ENCODE assay signal across 17 cellular contexts in the genomic region with DNA sequence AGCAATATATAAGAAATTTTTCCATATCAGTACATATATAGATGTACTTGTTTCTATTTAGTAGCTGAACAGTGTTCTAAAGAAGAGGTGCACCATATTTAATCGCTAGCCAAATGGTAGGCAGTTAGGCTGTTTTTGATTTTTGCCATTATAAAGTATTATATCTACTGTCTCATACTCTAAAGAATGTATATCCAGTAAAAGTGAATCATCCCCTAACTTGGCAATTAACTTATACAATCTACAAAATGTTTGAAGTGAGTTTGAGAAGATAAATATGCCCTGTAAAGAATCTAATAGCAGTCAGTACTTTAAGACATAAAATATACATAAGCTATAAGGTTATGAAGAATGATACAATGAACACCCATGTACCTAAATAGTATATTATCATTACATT.
A peak's percentile ranks its signal among the peaks of the same experiment; 100 is the strongest.
DNase-seq lines count a peak whose midpoint lies in the region; ATAC-seq and TF ChIP-seq lines count a peak whose summit lies in the region.
"Had no signal": no experiment of that assay in that cellular context is flagged by ENCODE, and none has a peak within 500 bp of the region (broad histone marks: within the 10 kb centered on the region; RNA-seq: fewer than 3 reads in every experiment).

No MANE protein-coding gene starts in this region.

- H3K9me3 ChIP-seq in GM23248 (ENCODE audit: low read depth) = no peaks in the 10 kb centered on the region
- H3K9me3 ChIP-seq in PC-3 (ENCODE audit: low read length) = no peaks in the 10 kb centered on the region
- H3K9me3 ChIP-seq: A549, BLaER1, HAP-1 had no signal

- H3K4me2 ChIP-seq in GM23248 (ENCODE audit: unreplicated experiment) (no peak overlapping the region), PC-3 (ENCODE audit: low read length) (peak overlapping the region; percentile 16; the same call in 1 of the 2 replicates)
- H3K4me2 ChIP-seq: BLaER1 had no signal

- H3K4me3 ChIP-seq in ACC112 (ENCODE audit: low read depth, low read length) (no peak overlapping the region), GM23248 (no peak overlapping the region), PC-3 (ENCODE audit: low read length) (no peak overlapping the region)
- H3K4me3 ChIP-seq: A549, BLaER1, HAP-1, K562 had no signal

- H3K79me2 ChIP-seq in ACC112 (ENCODE audit: control insufficient read depth, insufficient read depth, low read length, unreplicated experiment) = no peaks in the 10 kb centered on the region
- H3K79me2 ChIP-seq in GM23248 (ENCODE audit: insufficient read depth) = no peaks in the 10 kb centered on the region
- H3K79me2 ChIP-seq in PC-3 (ENCODE audit: low read length) = no peaks in the 10 kb centered on the region

- no peaks in the 10 kb centered on the region for H3K27me3 ChIP-seq in ACC112 (ENCODE audit: insufficient read depth, low read length)
- no peaks in the 10 kb centered on the region for H3K27me3 ChIP-seq in GM23248 (replicated peaks; ENCODE audit: insufficient read depth)
- no peaks in the 10 kb centered on the region for H3K27me3 ChIP-seq in PC-3 (ENCODE audit: low read length)
- H3K27me3 ChIP-seq: BLaER1 had no signal

- no TSS peak for BruUV-seq in PC-3 (replicated peaks; lab: Mats Ljungman, UMichigan)

- 100% methylated on average over 1 of the region's 1 CpG for WGBS in GM23248 (ENCODE audit: low coverage in 1 of 2, low lambda C conversion rate in 2 of 2, missing lambda C conversion rate in 2 of 2), 2 experiments

- CTCF ChIA-PET in PC-3 (lab: Charles Lee) (no interaction called here), RWPE1 (lab: Yijun Ruan, JAX) (interaction anchor here (0.6 to 1.5 kb wide), 2 partner anchors 18 to 68 kb away, joined by 3 to 5 read pairs; no protein-coding TSS in a partner anchor)

- intact Hi-C loops in PC-3 (cut with micrococcal nuclease) = no loop called here

- DNase-seq in GM23248 (peak; percentile 9), PC-3 (peak; percentile 53), iris pigment epithelial cell (ENCODE audit: low read depth) (peak; percentile 15), dermis blood vessel endothelial cell (no peak), RWPE1 (ENCODE audit: low spot score) (no peak)
- DNase-seq in stimulated activated naive CD4-positive, alpha-beta T cell treated with Interleukin-2 at 50 U/mL for 16 hours (lab: John Stamatoyannopoulos, UW) = no peak
- DNase-seq in activated CD4-positive, CD25-positive, alpha-beta regulatory T cell (lab: John Stamatoyannopoulos, UW) = no peak
- DNase-seq: CD4-positive, alpha-beta memory T cell; DMS79 treated with DMSO at 0.1 percent for 48 hours; GDM1 had no signal

- ATAC-seq in PC-3 = peak; percentile 83
- ATAC-seq: A549, K562 had no signal

- POLR2A ChIA-PET in PC-3 (lab: Charles Lee; ENCODE audit: unreplicated experiment) = no interaction called here
- POLR2A ChIA-PET in RWPE1 (lab: Yijun Ruan, JAX; ENCODE audit: low non-redundant PET) = no interaction called here

- H2AFZ ChIP-seq in ACC112 (ENCODE audit: low read length, unreplicated experiment) = no peak overlapping the region
- H2AFZ ChIP-seq in GM23248 = no peak overlapping the region
- H2AFZ ChIP-seq in PC-3 (ENCODE audit: low read length) = no peak overlapping the region

- peaks cover 18% of the 10 kb centered on the region for H3K4me1 ChIP-seq in ACC112 (ENCODE audit: control insufficient read depth, insufficient read depth, low read length, unreplicated experiment)
- H3K4me1 ChIP-seq in GM23248 (ENCODE audit: insufficient read depth) = peaks cover 21% of the 10 kb centered on the region
- peaks cover 20% of the 10 kb centered on the region; the same call in 1 of the 2 replicates for H3K4me1 ChIP-seq in PC-3 (ENCODE audit: insufficient read depth, low read length)
- H3K4me1 ChIP-seq: BLaER1 had no signal

- in situ Hi-C loops in GM23248 (cut with MboI) = no loop called here

- H3F3A ChIP-seq in GM23248 (ENCODE audit: insufficient read depth) = peaks cover 12% of the 10 kb centered on the region; the same call in 1 of the 2 replicates
- H3F3A ChIP-seq in PC-3 (ENCODE audit: low read length, unreplicated experiment) = no peaks in the 10 kb centered on the region

- H3K36me3 ChIP-seq in ACC112 (ENCODE audit: insufficient read depth, low read length) (peaks cover 6% of the 10 kb centered on the region; the same call in 1 of the 2 replicates), GM23248 (ENCODE audit: low read depth) (peaks cover 5% of the 10 kb centered on the region; the same call in 1 of the 2 replicates), PC-3 (ENCODE audit: low read depth, low read length) (no peaks in the 10 kb centered on the region)
- H3K36me3 ChIP-seq: BLaER1, HAP-1 had no signal

- H3K27ac ChIP-seq in ACC112 (ENCODE audit: low read depth, low read length) = peak overlapping the region; percentile 83; the same call in 1 of the 2 replicates
- H3K27ac ChIP-seq in GM23248 = no peak overlapping the region
- no peak overlapping the region for H3K27ac ChIP-seq in PC-3 (ENCODE audit: low read length)
- H3K27ac ChIP-seq in RWPE1 = no peak overlapping the region
- H3K27ac ChIP-seq: 22Rv1, BLaER1, HL-60 had no signal

- H3K9ac ChIP-seq in GM23248 (no peak overlapping the region), PC-3 (ENCODE audit: low read length) (no peak overlapping the region)
- H3K9ac ChIP-seq: BLaER1 had no signal

- TF ChIP-seq CTCF in PC-3 (conservative IDR thresholded peaks at IDR 0.05; ENCODE audit: low read depth, low read length) (no peak), RWPE1 (conservative IDR thresholded peaks at IDR 0.05; ENCODE audit: low read depth) (no peak)

- H3K9me2 ChIP-seq in GM23248 (ENCODE audit: insufficient read depth) (no peaks in the 10 kb centered on the region), PC-3 (replicated peaks; ENCODE audit: low read length) (no peaks in the 10 kb centered on the region)

- no peaks in the 10 kb centered on the region for H4K20me1 ChIP-seq in GM23248 (ENCODE audit: insufficient read depth)
- H4K20me1 ChIP-seq in PC-3 (ENCODE audit: low read length) = no peaks in the 10 kb centered on the region
- H4K20me1 ChIP-seq: BLaER1 had no signal

Comparison
In these comparisons a context has a peak if more than half of its experiments do, and no peak if none do; other contexts are left out.
1. DNase-seq: peak in GM23248 (single experiment), PC-3 (single experiment) and iris pigment epithelial cell (single experiment); none in dermis blood vessel endothelial cell (single experiment), stimulated activated naive CD4-positive, alpha-beta T cell treated with Interleukin-2 at 50 U/mL for 16 hours (single experiment), RWPE1 (single experiment) and activated CD4-positive, CD25-positive, alpha-beta regulatory T cell (0 of 4).